In genomic region chr2:6213056-6213780, GRCh38 we compare ENCODE assay signal across 22 cellular contexts.
DNase-seq lines count a peak whose midpoint lies in the region; ATAC-seq and TF ChIP-seq lines count a peak whose summit lies in the region.
"Had no signal": no experiment of that assay in that cellular context is flagged by ENCODE, and none has a peak within 500 bp of the region (broad histone marks: within the 10 kb centered on the region; RNA-seq: fewer than 3 reads in every experiment).

No MANE protein-coding gene starts in this region.

- H3K14ac ChIP-seq in H9 (ENCODE audit: insufficient read depth, low read length) (peak overlapping the region; percentile 8; the same call in 1 of the 2 replicates), mesenchymal stem cell (ENCODE audit: low read length in 2 of 2) (no peak overlapping the region), neuronal stem cell (ENCODE audit: low read length) (no peak overlapping the region)

- H3K4me3 ChIP-seq in mesenchymal stem cell (ENCODE audit: insufficient read depth in 1 of 2, low read depth in 1 of 2, low read length in 2 of 2) (no peak overlapping the region), neuronal stem cell (ENCODE audit: low read length in 2 of 2) (no peak overlapping the region)
- H3K4me3 ChIP-seq: A549; BLaER1 treated with 17β-estradiol and CSF1 and Interleukin-3, amounts not matched to agents 10 nM and 100 nM had no signal

- H3K23ac ChIP-seq in H9 (ENCODE audit: insufficient read length, low read depth, low read length) = no peak overlapping the region
- H3K23ac ChIP-seq in mesenchymal stem cell (ENCODE audit: low read length in 2 of 2) = no peak overlapping the region
- H3K23ac ChIP-seq in neuronal stem cell (ENCODE audit: low read depth, low read length, poor library complexity) = no peak overlapping the region

- H3K79me2 ChIP-seq in H9 (ENCODE audit: insufficient read depth, low read length) = peaks cover 4% of the 10 kb centered on the region; the same call in 1 of the 2 replicates

- H3K27ac Mint-ChIP-seq in H9 (no peak overlapping the region), immature natural killer cell (no peak overlapping the region)
- H3K27ac Mint-ChIP-seq: CD4-positive, alpha-beta memory T cell had no signal

- H3K36me3 ChIP-seq in mesenchymal stem cell (ENCODE audit: control insufficient read depth in 1 of 2, insufficient read depth in 2 of 2, low read depth in 1 of 2, low read length in 2 of 2) (no peaks in the 10 kb centered on the region), neuronal stem cell (replicated peaks in 1 of 2; ENCODE audit: control insufficient read depth in 2 of 2, insufficient read depth in 2 of 2, low read length in 2 of 2) (no peaks in the 10 kb centered on the region)
- H3K36me3 ChIP-seq: BE2C; BLaER1 treated with 17β-estradiol and CSF1 and Interleukin-3, amounts not matched to agents 10 nM and 100 nM had no signal

- no CpG with 5 or more reads among the region's 20 CpGs for WGBS in H9 (ENCODE audit: extremely low coverage, insufficient read length, low lambda C conversion rate)
- WGBS in mesenchymal stem cell = 91% methylated on average over 20 of the region's 20 CpGs
- no CpG with 5 or more reads among the region's 20 CpGs for WGBS in neuronal stem cell (ENCODE audit: extremely low coverage in 2 of 2, insufficient read length in 2 of 2, insufficient replicate concordance in 1 of 2), 2 donors

- H2AK5ac ChIP-seq in H9 (ENCODE audit: insufficient read length, low read length) (no peak overlapping the region), mesenchymal stem cell (ENCODE audit: low read length, severe bottlenecking) (no peak overlapping the region), neuronal stem cell (ENCODE audit: low read depth, low read length) (peak overlapping the region; percentile 10)

- H2BK12ac ChIP-seq in H9 (ENCODE audit: insufficient read length, low read depth, low read length) (no peak overlapping the region), mesenchymal stem cell (ENCODE audit: low read length in 2 of 2) (no peak overlapping the region), neuronal stem cell (ENCODE audit: low read length) (no peak overlapping the region)

- no peak overlapping the region for H2BK120ac ChIP-seq in H9 (ENCODE audit: low read depth, low read length, poor library complexity, severe bottlenecking)
- H2BK120ac ChIP-seq in mesenchymal stem cell (ENCODE audit: low read depth, low read length) = no peak overlapping the region
- no peak overlapping the region for H2BK120ac ChIP-seq in neuronal stem cell (ENCODE audit: low read depth, low read length)

- H3K4ac ChIP-seq in H9 (ENCODE audit: low read depth, low read length) (no peak overlapping the region), mesenchymal stem cell (ENCODE audit: low read depth in 1 of 2, low read length in 2 of 2) (no peak overlapping the region), neuronal stem cell (ENCODE audit: low read length) (no peak overlapping the region)

- no peak overlapping the region for H3T11ph ChIP-seq in H9 (ENCODE audit: low read length)

- H2BK5ac ChIP-seq in H9 (ENCODE audit: insufficient read length, low read length) (no peak overlapping the region), mesenchymal stem cell (ENCODE audit: low read depth, low read length, poor library complexity, severe bottlenecking) (no peak overlapping the region), neuronal stem cell (ENCODE audit: low read length) (no peak overlapping the region)

- no peak overlapping the region for H3K4me3 Mint-ChIP-seq in H9
- H3K4me3 Mint-ChIP-seq in immature natural killer cell = no peak overlapping the region
- H3K4me3 Mint-ChIP-seq: CD4-positive, alpha-beta memory T cell had no signal

- H3K56ac ChIP-seq in H9 (ENCODE audit: insufficient read length, low read depth, low read length) = no peak overlapping the region

- no peak overlapping the region for H3K9ac ChIP-seq in H9 (ENCODE audit: extremely low read depth, insufficient read length, low read length)
- H3K9ac ChIP-seq in mesenchymal stem cell (ENCODE audit: low read length) = no peak overlapping the region
- H3K9ac ChIP-seq in neuronal stem cell (ENCODE audit: low read depth, low read length, poor library complexity) = no peak overlapping the region
- H3K9ac ChIP-seq: BLaER1 treated with 17β-estradiol and CSF1 and Interleukin-3, amounts not matched to agents 10 nM and 100 nM had no signal

- H3K4me2 ChIP-seq in H9 (ENCODE audit: insufficient read depth, insufficient read length, low read length) (no peak overlapping the region), mesenchymal stem cell (ENCODE audit: low read length, poor library complexity, severe bottlenecking) (no peak overlapping the region), neuronal stem cell (ENCODE audit: insufficient read depth, low read length, poor library complexity, severe bottlenecking) (no peak overlapping the region)
- H3K4me2 ChIP-seq: A549; BLaER1 treated with 17β-estradiol and CSF1 and Interleukin-3, amounts not matched to agents 10 nM and 100 nM had no signal

- no peak overlapping the region for H4K5ac ChIP-seq in H9 (ENCODE audit: insufficient read length, low read depth, low read length)

- H3K27me3 Mint-ChIP-seq in H9 (ENCODE audit: low read depth) (no peaks in the 10 kb centered on the region; the same call in 1 of the 2 replicates), immature natural killer cell (ENCODE audit: low read depth in 3 of 3) (peaks cover 0 to 2% (median 1%) of the 10 kb centered on the region in 3 donors)
- H3K27me3 Mint-ChIP-seq: CD4-positive, alpha-beta memory T cell had no signal

- H2BK15ac ChIP-seq in H9 (ENCODE audit: low read depth, low read length) = no peak overlapping the region
- no peak overlapping the region for H2BK15ac ChIP-seq in mesenchymal stem cell (ENCODE audit: low read depth, poor library complexity, severe bottlenecking)
- no peak overlapping the region for H2BK15ac ChIP-seq in neuronal stem cell (ENCODE audit: low read length)

- no peak overlapping the region for H3K18ac ChIP-seq in H9 (ENCODE audit: insufficient read length, low read depth, low read length)
- no peak overlapping the region for H3K18ac ChIP-seq in mesenchymal stem cell (ENCODE audit: low read depth in 1 of 2, low read length in 2 of 2)
- peak overlapping the region; percentile 70 for H3K18ac ChIP-seq in neuronal stem cell (ENCODE audit: low read length)

- H2BK20ac ChIP-seq in H9 (ENCODE audit: low read depth, low read length, poor library complexity, severe bottlenecking) = no peak overlapping the region

- H3K27ac ChIP-seq in H9 (ENCODE audit: insufficient read length, low read depth, low read length) = no peak overlapping the region
- no peak overlapping the region for H3K27ac ChIP-seq in mesenchymal stem cell (ENCODE audit: low read length, poor library complexity, severe bottlenecking)
- H3K27ac ChIP-seq in neuronal stem cell (replicated peaks; ENCODE audit: low read length) = no peak overlapping the region
- H3K27ac ChIP-seq: A549; BLaER1 treated with 17β-estradiol and CSF1 and Interleukin-3, amounts not matched to agents 10 nM and 100 nM had no signal

- H2AFZ ChIP-seq in H9 (ENCODE audit: low read length) = no peak overlapping the region
- H2AFZ ChIP-seq in mesenchymal stem cell (ENCODE audit: low read depth, low read length) = no peak overlapping the region
- peak overlapping the region; percentile 15 for H2AFZ ChIP-seq in neuronal stem cell (ENCODE audit: low read length)

- no peak for TF ChIP-seq CTCF in H9 (conservative IDR thresholded peaks at IDR 0.05)

- no peaks in the 10 kb centered on the region for H3K27me3 ChIP-seq in H9 (ENCODE audit: insufficient read depth, low read length)
- H3K27me3 ChIP-seq in mesenchymal stem cell (ENCODE audit: control insufficient read depth in 1 of 2, insufficient read depth in 1 of 2, low read length in 2 of 2) = no peaks in the 10 kb centered on the region
- H3K27me3 ChIP-seq in neuronal stem cell (ENCODE audit: control insufficient read depth in 3 of 3, insufficient read depth in 3 of 3, low read depth in 1 of 3, low read length in 3 of 3) = no peaks in the 10 kb centered on the region
- H3K27me3 ChIP-seq: BE2C; BLaER1 treated with 17β-estradiol and CSF1 and Interleukin-3, amounts not matched to agents 10 nM and 100 nM had no signal

- H3K4me1 ChIP-seq in H9 (ENCODE audit: insufficient read depth, low read length) (no peaks in the 10 kb centered on the region), mesenchymal stem cell (ENCODE audit: control insufficient read depth, insufficient read depth, low read depth, low read length) (peaks cover 1% of the 10 kb centered on the region), neuronal stem cell (ENCODE audit: control insufficient read depth in 2 of 2, insufficient read depth in 1 of 2, low read depth in 1 of 2, low read length in 2 of 2) (peaks cover 0 to 2% of the 10 kb centered on the region in 2 donors)
- H3K4me1 ChIP-seq: A549; BE2C; BLaER1 treated with 17β-estradiol and CSF1 and Interleukin-3, amounts not matched to agents 10 nM and 100 nM had no signal

- H3K4me1 Mint-ChIP-seq in H9 = no peaks in the 10 kb centered on the region; a peak in 1 of 4 replicates
- H3K4me1 Mint-ChIP-seq in immature natural killer cell = no peaks in the 10 kb centered on the region
- H3K4me1 Mint-ChIP-seq: CD4-positive, alpha-beta memory T cell had no signal

- no peaks in the 10 kb centered on the region for H4K20me1 ChIP-seq in H9 (ENCODE audit: control insufficient read depth, insufficient read depth, insufficient read length)
- H4K20me1 ChIP-seq: BLaER1 treated with 17β-estradiol and CSF1 and Interleukin-3, amounts not matched to agents 10 nM and 100 nM had no signal

- H3K9me3 Mint-ChIP-seq in H9 (no peaks in the 10 kb centered on the region; a peak in 1 of 5 replicates), immature natural killer cell (peaks cover 0 to 10% (median 9%) of the 10 kb centered on the region in 6 donors)

- H3K79me1 ChIP-seq in H9 (ENCODE audit: insufficient read depth, low read depth, low read length, poor library complexity, severe bottlenecking) = no peaks in the 10 kb centered on the region
- no peaks in the 10 kb centered on the region for H3K79me1 ChIP-seq in mesenchymal stem cell (replicated peaks; ENCODE audit: low read length, poor library complexity, severe bottlenecking)
- H3K79me1 ChIP-seq in neuronal stem cell (ENCODE audit: low read depth, low read length) = no peaks in the 10 kb centered on the region

- no peak for ATAC-seq in HG02588 (IDR thresholded peaks at IDR 0.05; ENCODE audit: unreplicated experiment)
- ATAC-seq: A549, HCT116 had no signal

- H4K91ac ChIP-seq in H9 (ENCODE audit: insufficient read length, low read depth, low read length) (no peak overlapping the region), mesenchymal stem cell (ENCODE audit: low read length) (no peak overlapping the region), neuronal stem cell (ENCODE audit: low read depth, low read length, poor library complexity) (no peak overlapping the region)

- H3K36me3 Mint-ChIP-seq in H9 (ENCODE audit: insufficient read depth in 1 of 3, low read depth in 3 of 3) (no peaks in the 10 kb centered on the region; a peak in 1 of 7 replicates), immature natural killer cell (no peaks in the 10 kb centered on the region)
- H3K36me3 Mint-ChIP-seq: CD4-positive, alpha-beta memory T cell had no signal

- H3K9me3 ChIP-seq in H9 (ENCODE audit: control insufficient read depth, low read depth, low read length) (no peaks in the 10 kb centered on the region), mesenchymal stem cell (ENCODE audit: control insufficient read depth, low read length) (no peaks in the 10 kb centered on the region), neuronal stem cell (replicated peaks in 1 of 2; ENCODE audit: control insufficient read depth in 2 of 2, insufficient read depth in 1 of 2, low read depth in 1 of 2, low read length in 2 of 2) (peaks cover 0 to 5% of the 10 kb centered on the region in 2 donors)
- H3K9me3 ChIP-seq: BE2C; BLaER1 treated with 17β-estradiol and CSF1 and Interleukin-3, amounts not matched to agents 10 nM and 100 nM had no signal

- no peaks in the 10 kb centered on the region for H3K23me2 ChIP-seq in H9 (ENCODE audit: insufficient read length, low read depth, low read length, poor library complexity, severe bottlenecking)

- DNase-seq in H9 (no peak), mesenchymal stem cell (no peak), neuronal stem cell (ENCODE audit: low spot score) (no peak), germinal center (ENCODE audit: low spot score) (no peak), immature natural killer cell (no peak)
- DNase-seq in activated CD4-positive, alpha-beta T cell treated with anti-CD3 and anti-CD28 coated beads for 48 hours = no peak
- DNase-seq: 8988T; ACHN; AML-193; BE2C; Calu3; CD4-positive, alpha-beta memory T cell; COR-L47; DMS53; DMS79 treated with DMSO at 0.1 percent for 48 hours; GF-D8; GOT3; H7 had no signal

- H4K8ac ChIP-seq in H9 (replicated peaks; ENCODE audit: insufficient read length, low read depth, low read length) = no peak overlapping the region
- H4K8ac ChIP-seq in mesenchymal stem cell (ENCODE audit: low read length) = peak overlapping the region; percentile 41
- H4K8ac ChIP-seq in neuronal stem cell (ENCODE audit: low read depth, low read length) = no peak overlapping the region
